In the genomic region with DNA sequence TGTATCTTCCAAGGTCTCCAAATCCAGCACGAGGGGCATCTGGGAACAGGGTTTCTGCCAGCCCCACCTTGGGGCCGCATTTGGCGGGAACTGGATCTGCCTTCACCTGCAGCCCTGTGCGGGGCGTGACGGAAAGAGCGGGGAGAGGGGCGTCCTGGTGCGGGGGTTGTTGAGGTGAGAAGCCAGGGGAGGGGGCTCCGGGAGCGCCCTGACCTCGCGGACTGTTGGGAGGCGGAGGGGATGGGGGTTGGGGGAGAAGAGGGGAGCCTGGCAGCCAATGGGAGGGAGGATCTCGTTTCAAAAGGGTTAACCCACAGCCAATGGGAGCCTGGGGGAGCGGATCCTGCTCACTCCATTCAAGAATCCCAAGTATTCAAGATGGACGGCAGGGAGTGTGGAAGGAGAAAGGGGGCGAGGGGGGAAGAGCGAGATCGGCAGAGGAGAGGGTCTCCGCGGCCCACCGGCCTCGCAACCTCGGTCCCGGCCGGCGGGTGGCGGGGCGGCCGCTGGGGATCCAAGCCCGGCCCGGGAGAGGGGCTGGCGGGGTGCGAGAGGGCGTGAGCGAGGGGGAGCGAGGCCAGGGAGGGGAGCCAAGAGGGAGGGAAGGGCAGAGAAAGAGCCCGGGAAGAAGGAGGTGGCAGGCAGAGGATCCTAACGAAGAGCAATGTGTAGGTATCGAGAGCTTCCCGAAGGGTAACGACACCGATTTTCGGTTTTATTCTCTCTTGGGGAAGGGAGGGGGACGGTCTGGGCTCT, we compare ENCODE assay signal across 1 cellular context.
TF ChIP-seq lines count a peak whose summit lies in the region.

No MANE protein-coding gene starts in this region.

TF ChIP-seq in K562, 482 proteins besides CTCF, POLR2A, EP300 and RAD21:
- TF ChIP-seq HNRNPK (IDR thresholded peaks at IDR 0.05; ENCODE audit: low read depth, low read length, poor library complexity, severe bottlenecking) (peak; percentile 41), ZNF165 (CRISPR knock-in tag; IDR thresholded peaks at IDR 0.05; ENCODE audit: borderline replicate concordance) (no peak)
